ENCODE assay signal across 24 cellular contexts in genomic region chr6:24945046-24945445, GRCh38. TPM values are rescaled to one million over a fixed set of nuclear protein-coding genes. Genes with fewer than 3 reads are reported as not detected.
DNase-seq lines count a peak whose midpoint lies in the region; ATAC-seq, FAIRE-seq and TF ChIP-seq lines count a peak whose summit lies in the region.
"Had no signal": no experiment of that assay in that cellular context is flagged by ENCODE, and none has a peak within 500 bp of the region (broad histone marks: within the 10 kb centered on the region; RNA-seq: fewer than 3 reads in every experiment).

No MANE protein-coding gene starts in this region.

- H3K4me2 ChIP-seq in neural progenitor cell: no peak overlapping the region

- H3K27ac Mint-ChIP-seq in CD4-positive, alpha-beta T cell: peak overlapping the region; percentile 81
- H3K27ac Mint-ChIP-seq in T-helper 17 cell: peak overlapping the region; percentile 44
- H3K27ac Mint-ChIP-seq in endodermal cell: no peak overlapping the region
- H3K27ac Mint-ChIP-seq in neural progenitor cell: no peak overlapping the region
- H3K27ac Mint-ChIP-seq: HFFc6 had no signal

- peak overlapping the region; percentile 51 for H3K4me3 Mint-ChIP-seq in CD4-positive, alpha-beta T cell
- H3K4me3 Mint-ChIP-seq in T-helper 17 cell (no peak overlapping the region), endodermal cell (no peak overlapping the region), neural progenitor cell (no peak overlapping the region)
- H3K4me3 Mint-ChIP-seq: HFFc6 had no signal

- intact Hi-C loops in CD4-positive, alpha-beta T cell (cut with DNase I, micrococcal nuclease): no loop called here
- intact Hi-C loops in pancreas (cut with DNase I): no loop called here

- H3K36me3 ChIP-seq in endodermal cell (ENCODE audit: control insufficient read depth, insufficient read depth, low read length) (no peaks in the 10 kb centered on the region), neural progenitor cell (peaks cover 9% of the 10 kb centered on the region), pancreas (no peaks in the 10 kb centered on the region)
- H3K36me3 ChIP-seq: HAP-1 had no signal

- peaks cover 28% of the 10 kb centered on the region for H3K9me3 ChIP-seq in CD4-positive, alpha-beta T cell (ENCODE audit: control insufficient read depth, low read length)
- peaks cover 7% of the 10 kb centered on the region for H3K9me3 ChIP-seq in T-helper 17 cell (ENCODE audit: control insufficient read depth, low read length, poor library complexity, severe bottlenecking)
- H3K9me3 ChIP-seq in endodermal cell (ENCODE audit: control insufficient read depth, low read length): peaks cover 18% of the 10 kb centered on the region
- peaks cover 16% of the 10 kb centered on the region for H3K9me3 ChIP-seq in neural progenitor cell (ENCODE audit: low read depth)
- H3K9me3 ChIP-seq in pancreas: no peaks in the 10 kb centered on the region

- POLR2A ChIA-PET in CD4-positive, alpha-beta T cell (lab: Charles Lee): interaction anchor here (1.2 to 2.3 kb wide), 4 partner anchors 9 to 47 kb away, joined by 3 to 18 read pairs (median 6); partner anchors contain the start of gene RIPOR2

- no peak overlapping the region for H3K9ac ChIP-seq in endodermal cell (ENCODE audit: extremely low read depth, low read length, poor library complexity, severe bottlenecking)
- H3K9ac ChIP-seq in neural progenitor cell: no peak overlapping the region
- H3K9ac ChIP-seq: GM23248 had no signal

- no peak for FAIRE-seq in pancreas (lab: Jason Lieb, UNC)
- FAIRE-seq: GM12891, GM18507, HepG2 had no signal

- H4K20me1 ChIP-seq in neural progenitor cell (ENCODE audit: low read depth): no peaks in the 10 kb centered on the region

- no peak for DNase-seq in CD4-positive, alpha-beta T cell
- DNase-seq in T-helper 17 cell (no peak), endodermal cell (no peak), neural progenitor cell (ENCODE audit: low spot score) (no peak), KG1 (lab: John Stamatoyannopoulos, UW) (no peak), mesenteric fat pad (ENCODE audit: low spot score) (no peak), amygdala (lab: John Stamatoyannopoulos, UW) (no peak), pancreas (no peak)
- DNase-seq: ACHN; CD4-positive, alpha-beta memory T cell; DMS153; DND-41; EL; GM23248; HFFc6; KBM-7 had no signal

- peaks cover 18% of the 10 kb centered on the region for H3F3A ChIP-seq in neural progenitor cell (ENCODE audit: low read depth)

- H3K4me3 ChIP-seq in endodermal cell (ENCODE audit: low read length) (peak overlapping the region; percentile 62), neural progenitor cell (peak overlapping the region; percentile 1), pancreas (no peak overlapping the region)
- H3K4me3 ChIP-seq: GM23248, HAP-1 had no signal

- no peak for ATAC-seq in CD4-positive, alpha-beta T cell (ENCODE audit: poor library complexity)
- ATAC-seq in T-helper 17 cell (no peak), pancreas (no peak)
- ATAC-seq: HepG2 had no signal

- H3K36me3 Mint-ChIP-seq in CD4-positive, alpha-beta T cell (ENCODE audit: low read depth): peaks cover 68% of the 10 kb centered on the region
- H3K36me3 Mint-ChIP-seq in T-helper 17 cell (ENCODE audit: low read depth): peaks cover 6% of the 10 kb centered on the region
- H3K36me3 Mint-ChIP-seq in endodermal cell (ENCODE audit: low read depth): no peaks in the 10 kb centered on the region
- no peaks in the 10 kb centered on the region for H3K36me3 Mint-ChIP-seq in neural progenitor cell

- H3K4me1 ChIP-seq in endodermal cell (ENCODE audit: control insufficient read depth, insufficient read depth, low read length) (peaks cover 4% of the 10 kb centered on the region), neural progenitor cell (peaks cover 3% of the 10 kb centered on the region), pancreas (no peaks in the 10 kb centered on the region)

- no peaks in the 10 kb centered on the region for H3K79me2 ChIP-seq in neural progenitor cell (ENCODE audit: low read depth)

- CTCF ChIA-PET in CD4-positive, alpha-beta T cell (lab: Charles Lee): interaction anchor here (0.9 to 3.0 kb wide), 4 partner anchors 9 to 89 kb away, joined by 3 to 9 read pairs (median 4); partner anchors contain the start of gene RIPOR2

- no peaks in the 10 kb centered on the region for H3K27me3 ChIP-seq in CD4-positive, alpha-beta T cell (ENCODE audit: control insufficient read depth, insufficient read depth, low read length)
- no peaks in the 10 kb centered on the region for H3K27me3 ChIP-seq in endodermal cell (ENCODE audit: control insufficient read depth, insufficient read depth, low read length, poor library complexity, severe bottlenecking)
- no peaks in the 10 kb centered on the region for H3K27me3 ChIP-seq in neural progenitor cell
- no peaks in the 10 kb centered on the region for H3K27me3 ChIP-seq in pancreas

- peaks cover 74% of the 10 kb centered on the region for H3K4me1 Mint-ChIP-seq in CD4-positive, alpha-beta T cell (ENCODE audit: low read depth)
- H3K4me1 Mint-ChIP-seq in T-helper 17 cell (peaks cover 34% of the 10 kb centered on the region), endodermal cell (peaks cover 7% of the 10 kb centered on the region), neural progenitor cell (peaks cover 4% of the 10 kb centered on the region)

- H2AFZ ChIP-seq in neural progenitor cell (replicated peaks): no peak overlapping the region
- H2AFZ ChIP-seq: GM23248 had no signal

- no peak overlapping the region for H3K27ac ChIP-seq in CD4-positive, alpha-beta T cell (ENCODE audit: low read depth, low read length)
- H3K27ac ChIP-seq in endodermal cell (ENCODE audit: low read depth, low read length) (no peak overlapping the region), neural progenitor cell (no peak overlapping the region), pancreas (no peak overlapping the region)
- H3K27ac ChIP-seq: C4-2B, GM23248 had no signal

- peaks cover 13% of the 10 kb centered on the region for H3K9me3 Mint-ChIP-seq in CD4-positive, alpha-beta T cell
- peaks cover 28% of the 10 kb centered on the region for H3K9me3 Mint-ChIP-seq in endodermal cell
- peaks cover 31% of the 10 kb centered on the region for H3K9me3 Mint-ChIP-seq in neural progenitor cell

- no peaks in the 10 kb centered on the region for H3K27me3 Mint-ChIP-seq in CD4-positive, alpha-beta T cell
- H3K27me3 Mint-ChIP-seq in T-helper 17 cell (no peaks in the 10 kb centered on the region), endodermal cell (ENCODE audit: insufficient read depth) (peaks cover 9% of the 10 kb centered on the region), neural progenitor cell (ENCODE audit: insufficient read depth, low read depth) (peaks cover 2% of the 10 kb centered on the region)
- H3K27me3 Mint-ChIP-seq: CD4-positive, alpha-beta memory T cell; IgD-negative memory B cell had no signal

- TF ChIP-seq CTCF in CD4-positive, alpha-beta T cell (IDR thresholded peaks at IDR 0.05): no peak
- TF ChIP-seq CTCF in endodermal cell (conservative IDR thresholded peaks at IDR 0.05): no peak
- TF ChIP-seq CTCF in neural progenitor cell (IDR thresholded peaks at IDR 0.05): no peak
- no peak for TF ChIP-seq CTCF in pancreas (IDR thresholded peaks at IDR 0.05)

RNA-seq across cellular contexts. Expression of gene RIPOR2, which starts 9.3 kb away (rescaled TPM):
- 100 to 1,000 TPM; 123 to 129 TPM for total RNA-seq in CD4-positive, alpha-beta T cell
- total RNA-seq in T-helper 17 cell (100 to 1,000 TPM; 296 to 364 TPM), endodermal cell (10 to 100 TPM in 1 of 2 donors, 1 to 10 TPM in 1; 9.3 to 10.4 TPM), neural progenitor cell (ENCODE audit: low replicate concordance) (0.26 and 1.1 TPM in 2 replicates), mesenteric fat pad (28.2 TPM), pancreas (1 to 10 TPM in 4 of 6 donors, under 1 TPM in 2; 0.28 to 3.7 (median 1.1) TPM)
- polyA plus RNA-seq in endodermal cell (2013, experiment 1 of 2): 7.0 TPM
- 6.5 TPM for polyA plus RNA-seq in endodermal cell (2013, experiment 2 of 2)
- under 1 TPM; 0.38 to 0.89 TPM for polyA plus RNA-seq in pancreas
- total RNA-seq: G401, H4 had no signal

Comparison
In these comparisons a context has a peak if more than half of its experiments do, and no peak if none do; other contexts are left out.
1. H3K27ac Mint-ChIP-seq: peak in CD4-positive, alpha-beta T cell (single experiment) and T-helper 17 cell (single experiment); none in endodermal cell (single experiment) and neural progenitor cell (single experiment).
2. H3K4me3 ChIP-seq: peak in endodermal cell (single experiment) and neural progenitor cell (single experiment); none in pancreas (0 of 4).